8 cellular contexts compared by ENCODE assay signal in the genomic region with DNA sequence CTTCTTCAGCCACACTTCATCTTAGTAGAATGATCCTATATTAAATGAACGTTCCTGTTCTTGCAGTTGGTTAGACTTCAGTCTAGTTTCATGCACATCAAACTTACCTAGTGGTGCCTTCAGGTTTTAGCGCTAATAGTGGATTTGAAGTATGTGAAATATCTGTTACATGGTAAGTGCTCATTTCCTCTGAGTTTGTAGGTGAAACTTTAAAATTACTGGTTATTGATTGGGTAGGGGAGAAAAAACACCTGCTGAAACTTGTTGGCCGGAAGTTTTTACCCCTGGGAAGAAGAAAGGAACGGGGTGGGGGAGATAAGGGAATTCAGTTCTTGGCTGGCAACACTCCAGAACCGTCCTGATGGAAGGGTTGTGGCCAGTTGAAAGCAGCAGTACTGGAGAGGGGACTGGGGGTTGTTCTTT.
DNase-seq lines count a peak whose midpoint lies in the region; ATAC-seq and TF ChIP-seq lines count a peak whose summit lies in the region.

No MANE protein-coding gene starts in this region.

- H3K4me3 ChIP-seq in transverse colon (peak overlapping the region in 1 of 4 donors; percentile 17), testis (no peak overlapping the region)

- peaks cover 93% of the 10 kb centered on the region for H3K4me1 Mint-ChIP-seq in activated naive CD4-positive, alpha-beta T cell treated with anti-CD3 and anti-CD28 coated beads, Interleukin-2, amount 10 ng/mL, durations not matched to agents 7 days and 5 days
- peaks cover 45% of the 10 kb centered on the region for H3K4me1 Mint-ChIP-seq in dendritic cell treated with granulocyte-macrophage colony-stimulating factor and Interleukin-4, amounts not matched to agents 40 ng/mL and 50 ng/mL, for 4 days (ENCODE audit: low read depth)

- peak overlapping the region; percentile 94 for H3K27ac Mint-ChIP-seq in activated naive CD4-positive, alpha-beta T cell treated with anti-CD3 and anti-CD28 coated beads, Interleukin-2, amount 10 ng/mL, durations not matched to agents 7 days and 5 days
- peak overlapping the region; percentile 61 for H3K27ac Mint-ChIP-seq in dendritic cell treated with granulocyte-macrophage colony-stimulating factor and Interleukin-4, amounts not matched to agents 40 ng/mL and 50 ng/mL, for 4 days

- in situ Hi-C loops in transverse colon (cut with MboI; ENCODE audit: low pct_ligation_motif_present in 1 of 4, low pct_unique_long_range_greater_than_20kb in 1 of 4, low sequenced_read_pairs in 3 of 4), result no loop called here

- peak in 1 of 5 experiments; percentile 5 for TF ChIP-seq CTCF in transverse colon (IDR thresholded peaks at IDR 0.05)
- no peak for TF ChIP-seq CTCF in testis (IDR thresholded peaks at IDR 0.05)

- H3K9me3 ChIP-seq in transverse colon (no peaks in the 10 kb centered on the region), testis (no peaks in the 10 kb centered on the region)

- peak overlapping the region; percentile 87 to 93 (median 90) for H3K27ac ChIP-seq in transverse colon
- H3K27ac ChIP-seq in testis, result no peak overlapping the region

- H3K4me3 Mint-ChIP-seq in activated naive CD4-positive, alpha-beta T cell treated with anti-CD3 and anti-CD28 coated beads, Interleukin-2, amount 10 ng/mL, durations not matched to agents 7 days and 5 days, result peak overlapping the region; percentile 71
- H3K4me3 Mint-ChIP-seq in dendritic cell treated with granulocyte-macrophage colony-stimulating factor and Interleukin-4, amounts not matched to agents 40 ng/mL and 50 ng/mL, for 4 days, result no peak overlapping the region

- H3K27me3 Mint-ChIP-seq in activated naive CD4-positive, alpha-beta T cell treated with anti-CD3 and anti-CD28 coated beads, Interleukin-2, amount 10 ng/mL, durations not matched to agents 7 days and 5 days, result no peaks in the 10 kb centered on the region
- no peaks in the 10 kb centered on the region for H3K27me3 Mint-ChIP-seq in dendritic cell treated with granulocyte-macrophage colony-stimulating factor and Interleukin-4, amounts not matched to agents 40 ng/mL and 50 ng/mL, for 4 days

- H3K4me1 ChIP-seq in transverse colon, result peaks cover 37 to 96% (median 63%) of the 10 kb centered on the region in 4 donors
- peaks cover 35% of the 10 kb centered on the region for H3K4me1 ChIP-seq in testis

- TF ChIP-seq POLR2A in transverse colon (IDR thresholded peaks at IDR 0.05) (no peak), testis (IDR thresholded peaks at IDR 0.05) (no peak)

- peaks cover 37% of the 10 kb centered on the region for H3K36me3 Mint-ChIP-seq in activated naive CD4-positive, alpha-beta T cell treated with anti-CD3 and anti-CD28 coated beads, Interleukin-2, amount 10 ng/mL, durations not matched to agents 7 days and 5 days
- no peaks in the 10 kb centered on the region for H3K36me3 Mint-ChIP-seq in dendritic cell treated with granulocyte-macrophage colony-stimulating factor and Interleukin-4, amounts not matched to agents 40 ng/mL and 50 ng/mL, for 4 days (ENCODE audit: low read depth)

- DNase-seq in activated naive CD4-positive, alpha-beta T cell treated with anti-CD3 and anti-CD28 coated beads, Interleukin-2, amount 10 ng/mL, durations not matched to agents 7 days and 5 days, result peak; percentile 37
- no peak for DNase-seq in activated naive CD4-positive, alpha-beta T cell treated with Interleukin-2 at 50 U/mL for 16 hours
- DNase-seq in transverse colon (peak; percentile 70), SKM-1 (lab: John Stamatoyannopoulos, UW; ENCODE audit: unreplicated experiment) (no peak), SIG-M5 treated with dmso at 0.1 percent for 504 hours (lab: John Stamatoyannopoulos, UW; ENCODE audit: unreplicated experiment) (no peak), testis (no peak)

- CTCF ChIA-PET in activated naive CD4-positive, alpha-beta T cell treated with anti-CD3 and anti-CD28 coated beads, Interleukin-2, amount 10 ng/mL, durations not matched to agents 7 days and 5 days (lab: Charles Lee), result interaction anchor here (1.0 kb wide), 1 partner anchor 10 kb away, joined by 3 read pairs; no protein-coding TSS in a partner anchor

- intact Hi-C loops in dendritic cell treated with granulocyte-macrophage colony-stimulating factor and Interleukin-4, amounts not matched to agents 40 ng/mL and 50 ng/mL, for 4 days (cut with micrococcal nuclease), result no loop called here
- intact Hi-C loops in transverse colon (cut with DNase I; ENCODE audit: low total_unique reads), result no loop called here
- intact Hi-C loops in testis (cut with DNase I; ENCODE audit: low total_unique reads), result no loop called here

- peak; percentile 41 for ATAC-seq in HG03354 (IDR thresholded peaks at IDR 0.05; ENCODE audit: poor library complexity, severe bottlenecking, unreplicated experiment)

- 17 to 27% methylated on average over 5 of the region's 5 CpGs for WGBS in transverse colon (ENCODE audit: low coverage in 1 of 2), 2 donors
- 36 to 40% methylated on average over 5 of the region's 5 CpGs for WGBS in testis, 2 donors

- no peaks in the 10 kb centered on the region for H3K27me3 ChIP-seq in transverse colon
- no peaks in the 10 kb centered on the region for H3K27me3 ChIP-seq in testis

- H3K9me3 Mint-ChIP-seq in activated naive CD4-positive, alpha-beta T cell treated with anti-CD3 and anti-CD28 coated beads, Interleukin-2, amount 10 ng/mL, durations not matched to agents 7 days and 5 days, result no peaks in the 10 kb centered on the region
- no peaks in the 10 kb centered on the region for H3K9me3 Mint-ChIP-seq in dendritic cell treated with granulocyte-macrophage colony-stimulating factor and Interleukin-4, amounts not matched to agents 40 ng/mL and 50 ng/mL, for 4 days

- H3K36me3 ChIP-seq in transverse colon, result no peaks in the 10 kb centered on the region
- H3K36me3 ChIP-seq in testis (ENCODE audit: low read depth, missing control alignments), result no peaks in the 10 kb centered on the region

- TF ChIP-seq EP300 in transverse colon (IDR thresholded peaks at IDR 0.05; ENCODE audit: low read depth), result no peak

Comparison
In these comparisons a context has a peak if more than half of its experiments do, and no peak if none do; other contexts are left out.
1. DNase-seq: peak in activated naive CD4-positive, alpha-beta T cell treated with anti-CD3 and anti-CD28 coated beads, Interleukin-2, amount 10 ng/mL, durations not matched to agents 7 days and 5 days (single experiment) and transverse colon (single experiment); none in activated naive CD4-positive, alpha-beta T cell treated with Interleukin-2 at 50 U/mL for 16 hours (single experiment), SKM-1 (single experiment), SIG-M5 treated with dmso at 0.1 percent for 504 hours (single experiment) and testis (single experiment).
2. H3K27ac ChIP-seq: peak in transverse colon (4 of 4); none in testis (0 of 2).